8 cellular contexts compared by ENCODE assay signal in the genomic region with DNA sequence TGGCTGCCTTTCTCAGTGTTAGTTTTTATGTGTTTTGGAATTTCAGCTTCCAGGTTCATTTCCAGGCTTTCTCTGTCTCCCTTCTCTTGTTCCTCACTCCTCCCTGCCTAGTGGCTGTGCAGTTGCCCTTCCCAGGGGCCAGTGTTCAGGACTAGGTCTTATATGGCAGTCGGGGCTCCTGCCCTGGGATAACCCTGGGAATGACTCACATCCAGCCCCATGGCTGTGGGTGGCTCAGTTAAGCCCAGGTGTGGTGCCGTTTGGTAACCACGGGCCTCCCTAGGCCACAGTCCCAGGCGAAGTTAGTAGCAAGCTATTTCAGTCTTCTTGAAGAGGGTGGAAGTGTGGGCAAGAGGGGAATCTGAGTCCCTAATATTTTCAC. TPM values are rescaled to one million over a fixed set of nuclear protein-coding genes. Genes with fewer than 3 reads are reported as not detected.
DNase-seq lines count a peak whose midpoint lies in the region; ATAC-seq lines count a peak whose summit lies in the region.

No MANE protein-coding gene starts in this region.

- no peak for ATAC-seq in activated CD8-positive, alpha-beta T cell treated with anti-CD3 and anti-CD28 coated beads, Interleukin-2, amount 10 ng/mL, durations not matched to agents 7 days and 5 days
- ATAC-seq in left colon (peak; percentile 68), GM21786 (IDR thresholded peaks at IDR 0.05; ENCODE audit: unreplicated experiment) (no peak)

- POLR2A ChIA-PET in activated CD8-positive, alpha-beta T cell treated with anti-CD3 and anti-CD28 coated beads, Interleukin-2, amount 10 ng/mL, durations not matched to agents 7 days and 5 days (lab: Charles Lee): no interaction called here

- H3K4me3 Mint-ChIP-seq in activated CD8-positive, alpha-beta T cell treated with anti-CD3 and anti-CD28 coated beads, Interleukin-2, amount 10 ng/mL, durations not matched to agents 7 days and 5 days: no peak overlapping the region

- peaks cover 74% of the 10 kb centered on the region for H3K4me1 Mint-ChIP-seq in activated CD8-positive, alpha-beta T cell treated with anti-CD3 and anti-CD28 coated beads, Interleukin-2, amount 10 ng/mL, durations not matched to agents 7 days and 5 days (ENCODE audit: low read depth)

- H3K9me3 Mint-ChIP-seq in activated CD8-positive, alpha-beta T cell treated with anti-CD3 and anti-CD28 coated beads, Interleukin-2, amount 10 ng/mL, durations not matched to agents 7 days and 5 days (ENCODE audit: insufficient read depth): no peaks in the 10 kb centered on the region

- CTCF ChIA-PET in activated CD8-positive, alpha-beta T cell treated with anti-CD3 and anti-CD28 coated beads, Interleukin-2, amount 10 ng/mL, durations not matched to agents 7 days and 5 days (lab: Charles Lee): interaction anchor here (0.9 to 10.0 kb wide), 18 partner anchors 6 to 285 kb away, joined by 3 to 116 read pairs (median 8); partner anchors contain the start of genes DDR1 and VARS2

- H3K36me3 Mint-ChIP-seq in activated CD8-positive, alpha-beta T cell treated with anti-CD3 and anti-CD28 coated beads, Interleukin-2, amount 10 ng/mL, durations not matched to agents 7 days and 5 days (ENCODE audit: low read depth): peaks cover 44% of the 10 kb centered on the region

- peak overlapping the region; percentile 3 for H3K27ac Mint-ChIP-seq in activated CD8-positive, alpha-beta T cell treated with anti-CD3 and anti-CD28 coated beads, Interleukin-2, amount 10 ng/mL, durations not matched to agents 7 days and 5 days

- intact Hi-C loops in left colon (cut with DNase I, micrococcal nuclease): loop anchor here (5.0 to 10.0 kb wide), 2 partner anchors 50 to 258 kb away; no protein-coding TSS in a partner anchor

- H3K27me3 Mint-ChIP-seq in activated CD8-positive, alpha-beta T cell treated with anti-CD3 and anti-CD28 coated beads, Interleukin-2, amount 10 ng/mL, durations not matched to agents 7 days and 5 days (ENCODE audit: low read depth): no peaks in the 10 kb centered on the region

- peak; percentile 43 for DNase-seq in stimulated activated CD4-positive, alpha-beta T cell treated with anti-CD3 and anti-CD28 coated beads, Interleukin-4, amount 100 ng/mL, for 24 hours
- DNase-seq in stimulated activated CD4-positive, alpha-beta T cell treated with anti-CD3 and anti-CD28 coated beads, Interleukin-4, amount 100 ng/mL, for 4 hours: no peak
- no peak for DNase-seq in activated CD8-positive, alpha-beta T cell treated with anti-CD3 and anti-CD28 coated beads, Interleukin-2, amount 10 ng/mL, durations not matched to agents 7 days and 5 days
- DNase-seq in left colon (peak in 1 of 2 donors; percentile 71), DMS153 (lab: John Stamatoyannopoulos, UW) (no peak), NCI-H2029 (lab: John Stamatoyannopoulos, UW) (no peak), hippocampal formation (lab: John Stamatoyannopoulos, UW) (no peak)

RNA-seq across cellular contexts. Expression of gene DDR1, which starts 57.4 kb away (rescaled TPM):
- total RNA-seq in activated CD8-positive, alpha-beta T cell treated with anti-CD3 and anti-CD28 coated beads, Interleukin-2, amount 10 ng/mL, durations not matched to agents 7 days and 5 days: 1 to 10 TPM; 6.3 to 7.4 TPM
- total RNA-seq in left colon: 100 to 1,000 TPM; 297 to 333 TPM

Comparison
In these comparisons a context has a peak if more than half of its experiments do, and no peak if none do; other contexts are left out.
1. RNA of gene DDR1, which starts 57.4 kb away (total RNA-seq): 297 to 333 TPM in left colon; 6.3 to 7.4 TPM in activated CD8-positive, alpha-beta T cell treated with anti-CD3 and anti-CD28 coated beads, Interleukin-2, amount 10 ng/mL, durations not matched to agents 7 days and 5 days; every median in the first group is over 10 times any median in the second.